Comparison of ENCODE assay signal across 9 cellular contexts in genomic region chr9:92964981-92965758, GRCh38. TPM values are rescaled to one million over a fixed set of nuclear protein-coding genes. Genes with fewer than 3 reads are reported as not detected.
A peak's percentile ranks its signal among the peaks of the same experiment; 100 is the strongest.
DNase-seq lines count a peak whose midpoint lies in the region; ATAC-seq and TF ChIP-seq lines count a peak whose summit lies in the region.
"Had no signal": no experiment of that assay in that cellular context is flagged by ENCODE, and none has a peak within 500 bp of the region (broad histone marks: within the 10 kb centered on the region; RNA-seq: fewer than 3 reads in every experiment).

No MANE protein-coding gene starts in this region.

- peak overlapping the region; percentile 76 for H3K27ac ChIP-seq in duodenal mucosa (ENCODE audit: low read depth, low read length)
- H3K27ac ChIP-seq in skeletal muscle tissue (ENCODE audit: low read depth, low read length): peak overlapping the region; percentile 54
- H3K27ac ChIP-seq in PC-3 (ENCODE audit: low read length): no peak overlapping the region

- no peaks in the 10 kb centered on the region for H3K9me2 ChIP-seq in PC-3 (replicated peaks; ENCODE audit: low read length)

- TF ChIP-seq CTCF in PC-3 (conservative IDR thresholded peaks at IDR 0.05; ENCODE audit: low read depth, low read length): no peak

- BruUV-seq in PC-3 (replicated peaks; lab: Mats Ljungman, UMichigan): no TSS peak

- peak; percentile 38 to 59 for DNase-seq in NOMO-1 (lab: John Stamatoyannopoulos, UW; ENCODE audit: unreplicated experiment in 2 of 2)
- no peak for DNase-seq in PC-3
- DNase-seq in NCI-H128 (lab: John Stamatoyannopoulos, UW; ENCODE audit: unreplicated experiment): no peak

- H3K9me3 ChIP-seq in duodenal mucosa (ENCODE audit: control insufficient read depth in 1 of 2, low read length in 2 of 2) (peaks cover 5 to 6% of the 10 kb centered on the region in 2 donors), skeletal muscle tissue (ENCODE audit: control insufficient read depth in 3 of 3, low read length in 3 of 3) (peaks cover 0 to 3% (median 0%) of the 10 kb centered on the region in 3 donors), PC-3 (ENCODE audit: low read length) (no peaks in the 10 kb centered on the region; the same call in 1 of the 2 replicates)

- H3K27me3 ChIP-seq in duodenal mucosa (ENCODE audit: control insufficient read depth in 1 of 2, insufficient read depth in 2 of 2, low read length in 2 of 2): no peaks in the 10 kb centered on the region
- H3K27me3 ChIP-seq in skeletal muscle tissue (ENCODE audit: control insufficient read depth in 3 of 3, insufficient read depth in 3 of 3, low read length in 3 of 3): no peaks in the 10 kb centered on the region
- H3K27me3 ChIP-seq in PC-3 (ENCODE audit: low read length): no peaks in the 10 kb centered on the region

- H2AFZ ChIP-seq in PC-3 (ENCODE audit: low read length): no peak overlapping the region

- POLR2A ChIA-PET in PC-3 (lab: Charles Lee; ENCODE audit: unreplicated experiment): no interaction called here

- no peak overlapping the region for H3K4me2 ChIP-seq in PC-3 (ENCODE audit: low read length)

- no peaks in the 10 kb centered on the region for H3K79me2 ChIP-seq in PC-3 (ENCODE audit: low read length)

- peaks cover 3 to 12% of the 10 kb centered on the region in 2 donors for H3K4me1 ChIP-seq in duodenal mucosa (ENCODE audit: control insufficient read depth in 1 of 2, insufficient read depth in 2 of 2, low read length in 2 of 2)
- H3K4me1 ChIP-seq in skeletal muscle tissue (ENCODE audit: control insufficient read depth in 3 of 3, insufficient read depth in 3 of 3, low read length in 3 of 3): peaks cover 0 to 2% (median 0%) of the 10 kb centered on the region in 3 donors
- no peaks in the 10 kb centered on the region for H3K4me1 ChIP-seq in PC-3 (ENCODE audit: insufficient read depth, low read length)

- no peaks in the 10 kb centered on the region for H4K20me1 ChIP-seq in PC-3 (ENCODE audit: low read length)

- ATAC-seq in GM19025 (IDR thresholded peaks at IDR 0.05; ENCODE audit: low read depth, unreplicated experiment): peak; percentile 26
- no peak for ATAC-seq in PC-3
- no peak for ATAC-seq in GM21576 (IDR thresholded peaks at IDR 0.05; ENCODE audit: unreplicated experiment)
- ATAC-seq in GM21526 (IDR thresholded peaks at IDR 0.05; ENCODE audit: low FRiP score, unreplicated experiment): no peak

- H3K9ac ChIP-seq in duodenal mucosa (ENCODE audit: low read depth in 1 of 2, low read length in 2 of 2): peak overlapping the region; percentile 40 to 74
- peak overlapping the region in 1 of 3 donors; percentile 32 for H3K9ac ChIP-seq in skeletal muscle tissue (ENCODE audit: low read depth in 1 of 3, low read length in 3 of 3)
- H3K9ac ChIP-seq in PC-3 (ENCODE audit: low read length): no peak overlapping the region

- CTCF ChIA-PET in PC-3 (lab: Charles Lee): no interaction called here

- intact Hi-C loops in PC-3 (cut with micrococcal nuclease): no loop called here

- H3K36me3 ChIP-seq in duodenal mucosa (ENCODE audit: control insufficient read depth in 1 of 2, insufficient read depth in 2 of 2, low read length in 2 of 2): no peaks in the 10 kb centered on the region
- no peaks in the 10 kb centered on the region for H3K36me3 ChIP-seq in skeletal muscle tissue (ENCODE audit: control insufficient read depth in 3 of 3, insufficient read depth in 3 of 3, low read length in 3 of 3)
- H3K36me3 ChIP-seq in PC-3 (ENCODE audit: low read depth, low read length): no peaks in the 10 kb centered on the region

- H3F3A ChIP-seq in PC-3 (ENCODE audit: low read length, unreplicated experiment): no peaks in the 10 kb centered on the region

- H3K4me3 ChIP-seq in duodenal mucosa (ENCODE audit: low read depth in 1 of 2, low read length in 2 of 2): peak overlapping the region; percentile 76 to 78
- H3K4me3 ChIP-seq in skeletal muscle tissue (ENCODE audit: low read length in 3 of 3): peak overlapping the region in 2 of 3 donors; percentile 38 to 52
- H3K4me3 ChIP-seq in PC-3 (ENCODE audit: low read length): no peak overlapping the region

RNA-seq across cellular contexts. Expression of gene FGD3, which starts 17.8 kb away (rescaled TPM):
- 4.2 TPM for total RNA-seq in skeletal muscle tissue
- total RNA-seq in PC-3 (2014; rRNA removed): 5.4 and 6.3 TPM in 2 replicates
- total RNA-seq: glomerular endothelial cell had no signal

Comparison
In these comparisons a context has a peak if more than half of its experiments do, and no peak if none do; other contexts are left out.
1. DNase-seq: peak in NOMO-1 (2 of 2); none in PC-3 (single experiment) and NCI-H128 (single experiment).